Comparison of ENCODE assay signal across 8 cellular contexts in genomic region chr2:25041928-25042320, GRCh38. TPM values are rescaled to one million over a fixed set of nuclear protein-coding genes. Genes with fewer than 3 reads are reported as not detected.
A peak's percentile ranks its signal among the peaks of the same experiment; 100 is the strongest.
DNase-seq lines count a peak whose midpoint lies in the region; ATAC-seq and TF ChIP-seq lines count a peak whose summit lies in the region.

A gene with protein sequence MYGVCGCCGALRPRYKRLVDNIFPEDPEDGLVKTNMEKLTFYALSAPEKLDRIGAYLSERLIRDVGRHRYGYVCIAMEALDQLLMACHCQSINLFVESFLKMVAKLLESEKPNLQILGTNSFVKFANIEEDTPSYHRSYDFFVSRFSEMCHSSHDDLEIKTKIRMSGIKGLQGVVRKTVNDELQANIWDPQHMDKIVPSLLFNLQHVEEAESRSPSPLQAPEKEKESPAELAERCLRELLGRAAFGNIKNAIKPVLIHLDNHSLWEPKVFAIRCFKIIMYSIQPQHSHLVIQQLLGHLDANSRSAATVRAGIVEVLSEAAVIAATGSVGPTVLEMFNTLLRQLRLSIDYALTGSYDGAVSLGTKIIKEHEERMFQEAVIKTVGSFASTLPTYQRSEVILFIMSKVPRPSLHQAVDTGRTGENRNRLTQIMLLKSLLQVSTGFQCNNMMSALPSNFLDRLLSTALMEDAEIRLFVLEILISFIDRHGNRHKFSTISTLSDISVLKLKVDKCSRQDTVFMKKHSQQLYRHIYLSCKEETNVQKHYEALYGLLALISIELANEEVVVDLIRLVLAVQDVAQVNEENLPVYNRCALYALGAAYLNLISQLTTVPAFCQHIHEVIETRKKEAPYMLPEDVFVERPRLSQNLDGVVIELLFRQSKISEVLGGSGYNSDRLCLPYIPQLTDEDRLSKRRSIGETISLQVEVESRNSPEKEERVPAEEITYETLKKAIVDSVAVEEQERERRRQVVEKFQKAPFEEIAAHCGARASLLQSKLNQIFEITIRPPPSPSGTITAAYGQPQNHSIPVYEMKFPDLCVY (plus strand): TSS chr2:25042076. CDS start chr2:25042313, 237 bp downstream.

- H3K27me3 Mint-ChIP-seq in activated naive CD8-positive, alpha-beta T cell treated with anti-CD3 and anti-CD28 coated beads for 36 hours: peaks cover 46% of the 10 kb centered on the region
- peaks cover 20% of the 10 kb centered on the region for H3K27me3 Mint-ChIP-seq in glutamatergic neuron (ENCODE audit: unreplicated experiment)

- 1% methylated on average over 24 of the region's 54 CpGs; no CpG with 5 or more reads in 1 of the 2 donors for WGBS in testis, 2 donors

- H3K27ac Mint-ChIP-seq in activated naive CD8-positive, alpha-beta T cell treated with anti-CD3 and anti-CD28 coated beads for 36 hours: no peak within 1 kb of the TSS
- peak within 1 kb of the TSS; percentile 59 for H3K27ac Mint-ChIP-seq in glutamatergic neuron (ENCODE audit: unreplicated experiment)

- H3K27ac ChIP-seq in osteoblast (ENCODE audit: low read depth, low read length) (no peak within 1 kb of the TSS), testis (peak within 1 kb of the TSS; percentile 31 to 47)

- peaks cover 22% of the 10 kb centered on the region for H3K4me1 ChIP-seq in osteoblast (ENCODE audit: insufficient read depth, low read length)
- H3K4me1 ChIP-seq in testis: peaks cover 12% of the 10 kb centered on the region

- intact Hi-C loops in testis (cut with DNase I; ENCODE audit: low total_unique reads): loop anchor here (10.0 kb wide), 1 partner anchor 83 kb away; no protein-coding TSS in a partner anchor

- H4K20me1 ChIP-seq in osteoblast (ENCODE audit: insufficient read depth, low read length): peaks cover 3% of the 10 kb centered on the region

- peak; percentile 92 for ATAC-seq in HG02610 (IDR thresholded peaks at IDR 0.05; ENCODE audit: unreplicated experiment)

- peak within 1 kb of the TSS; percentile 93 for H3K4me2 ChIP-seq in osteoblast (ENCODE audit: insufficient read depth, low read length)

- H3K4me1 Mint-ChIP-seq in activated naive CD8-positive, alpha-beta T cell treated with anti-CD3 and anti-CD28 coated beads for 36 hours: peaks cover 21% of the 10 kb centered on the region
- peaks cover 10% of the 10 kb centered on the region for H3K4me1 Mint-ChIP-seq in glutamatergic neuron (ENCODE audit: low read depth, unreplicated experiment)

- peaks cover 14% of the 10 kb centered on the region for H3K27me3 ChIP-seq in osteoblast (ENCODE audit: insufficient read depth, low read length)
- H3K27me3 ChIP-seq in testis: no peaks in the 10 kb centered on the region

- TF ChIP-seq CTCF in glutamatergic neuron (IDR thresholded peaks at IDR 0.05; ENCODE audit: partially characterized antibody, unreplicated experiment) (no peak), osteoblast (IDR thresholded peaks at IDR 0.05; ENCODE audit: extremely low read depth, low read depth, low read length) (no peak), testis (IDR thresholded peaks at IDR 0.05) (peak in 1 of 3 experiments; percentile 12)

- no peaks in the 10 kb centered on the region for H3K36me3 Mint-ChIP-seq in activated naive CD8-positive, alpha-beta T cell treated with anti-CD3 and anti-CD28 coated beads for 36 hours
- no peaks in the 10 kb centered on the region for H3K36me3 Mint-ChIP-seq in glutamatergic neuron (ENCODE audit: unreplicated experiment)

- no peaks in the 10 kb centered on the region for H3K36me3 ChIP-seq in osteoblast (ENCODE audit: insufficient read depth, low read length)
- no peaks in the 10 kb centered on the region for H3K36me3 ChIP-seq in testis (ENCODE audit: low read depth, missing control alignments)

- peak within 1 kb of the TSS; percentile 78 for H3K4me3 Mint-ChIP-seq in activated naive CD8-positive, alpha-beta T cell treated with anti-CD3 and anti-CD28 coated beads for 36 hours
- peak within 1 kb of the TSS; percentile 94 for H3K4me3 Mint-ChIP-seq in glutamatergic neuron (ENCODE audit: unreplicated experiment)

- no peaks in the 10 kb centered on the region for H3K9me3 Mint-ChIP-seq in activated naive CD8-positive, alpha-beta T cell treated with anti-CD3 and anti-CD28 coated beads for 36 hours
- peaks cover 8% of the 10 kb centered on the region for H3K9me3 Mint-ChIP-seq in glutamatergic neuron (ENCODE audit: unreplicated experiment)

- peak within 1 kb of the TSS; percentile 87 for H2AFZ ChIP-seq in osteoblast (ENCODE audit: low read length)

- DNase-seq in NCI-H1105 (lab: John Stamatoyannopoulos, UW) (peak; percentile 91), SKM-1 treated with dmso at 0.1 percent for 144 hours (lab: John Stamatoyannopoulos, UW; ENCODE audit: unreplicated experiment) (peak; percentile 63), glutamatergic neuron (peak; percentile 95), osteoblast (ENCODE audit: insufficient read length, low spot score, missing footprints) (peak; percentile 99), testis (peak; percentile 97)
- DNase-seq in activated naive CD8-positive, alpha-beta T cell treated with anti-CD3 and anti-CD28 coated beads for 36 hours: peak; percentile 91

- H3K9me3 ChIP-seq in osteoblast (ENCODE audit: low read depth, low read length) (no peaks in the 10 kb centered on the region), testis (no peaks in the 10 kb centered on the region)

- TF ChIP-seq POLR2A in testis (IDR thresholded peaks at IDR 0.05): no peak

- no peaks in the 10 kb centered on the region for H3K79me2 ChIP-seq in osteoblast (ENCODE audit: insufficient read depth, low read length)

- peak within 1 kb of the TSS; percentile 58 for H3K4me3 ChIP-seq in GM08714 (ENCODE audit: low read length)
- H3K4me3 ChIP-seq in osteoblast (ENCODE audit: insufficient read depth, low read length): peak within 1 kb of the TSS; percentile 74
- H3K4me3 ChIP-seq in testis: peak within 1 kb of the TSS; percentile 60 to 82

RNA-seq across cellular contexts. Expression of the gene that starts here (rescaled TPM):
- under 1 TPM; 0.06 to 0.08 TPM for total RNA-seq in activated naive CD8-positive, alpha-beta T cell treated with anti-CD3 and anti-CD28 coated beads for 36 hours
- total RNA-seq in glutamatergic neuron (ENCODE audit: unreplicated experiment) (22.9 TPM), osteoblast (0.72 and 0.88 TPM in 2 replicates), testis (1 to 10 TPM; 3.6 to 3.7 TPM)
- polyA plus RNA-seq in testis (ENCODE audit: insufficient read depth, low read depth, low replicate concordance): 3.0 TPM

Comparison
In these comparisons a context has a peak if more than half of its experiments do, and no peak if none do; other contexts are left out.
1. Peak in DNase-seq in activated naive CD8-positive, alpha-beta T cell treated with anti-CD3 and anti-CD28 coated beads for 36 hours; RNA of the gene not detected or under 1 TPM.
2. Peak in DNase-seq, H3K4me3 ChIP-seq and H3K4me2 ChIP-seq in osteoblast; RNA of the gene not detected or under 1 TPM.